In genomic region chr9:129383415-129384088, GRCh38 we compare ENCODE assay signal across 8 cellular contexts.
DNase-seq lines count a peak whose midpoint lies in the region; ATAC-seq and TF ChIP-seq lines count a peak whose summit lies in the region.

No MANE protein-coding gene starts in this region.

- no peaks in the 10 kb centered on the region for H3K9me3 Mint-ChIP-seq in HFFc6
- no peaks in the 10 kb centered on the region for H3K9me3 Mint-ChIP-seq in mesothelial cell of epicardium

- H3K27ac Mint-ChIP-seq in HFFc6 (no peak overlapping the region), mesothelial cell of epicardium (peak overlapping the region; percentile 98)

- DNase-seq in DND-41 (peak; percentile 16), HFFc6 (peak; percentile 53), NCI-H2196 treated with DMSO at 0.1 percent for 48 hours (lab: John Stamatoyannopoulos, UW; ENCODE audit: unreplicated experiment) (peak; percentile 54), mesothelial cell of epicardium (ENCODE audit: low spot score in 2 of 2, unreplicated experiment in 2 of 2) (peak in 1 of 2 experiments; percentile 80)
- peak; percentile 44 for DNase-seq in activated CD8-positive, alpha-beta memory T cell treated with anti-CD3 and anti-CD28 coated beads, Interleukin-2, amount 50 U/mL, for 1 hour (ENCODE audit: extremely low read depth)
- DNase-seq in stimulated activated CD8-positive, alpha-beta memory T cell treated with anti-CD3 and anti-CD28 coated beads, Interleukin-15, amount 100 ng/mL, for 1 hour (ENCODE audit: low read depth), result peak; percentile 37

- no peak overlapping the region for H3K27ac ChIP-seq in DND-41 (ENCODE audit: low read length)

- H3K4me3 ChIP-seq in DND-41 (ENCODE audit: low read depth in 1 of 2, low read length in 2 of 2) (no peak overlapping the region), endocrine pancreas (ENCODE audit: control insufficient read depth, insufficient read depth, low read length) (no peak overlapping the region)

- H3K4me3 Mint-ChIP-seq in HFFc6 (peak overlapping the region; percentile 47; the same call in 1 of the 2 replicates), mesothelial cell of epicardium (peak overlapping the region; percentile 60)

- H3K27me3 ChIP-seq in DND-41 (ENCODE audit: insufficient read depth, low read length, poor library complexity) (no peaks in the 10 kb centered on the region), endocrine pancreas (ENCODE audit: control insufficient read depth, insufficient read depth, low read length) (no peaks in the 10 kb centered on the region)

- no peaks in the 10 kb centered on the region for H3K79me2 ChIP-seq in DND-41 (ENCODE audit: insufficient read depth, low read length)

- H3K9me3 ChIP-seq in DND-41 (ENCODE audit: insufficient read depth, low read length, severe bottlenecking) (no peaks in the 10 kb centered on the region), endocrine pancreas (ENCODE audit: control insufficient read depth, low read length) (no peaks in the 10 kb centered on the region)

- ATAC-seq in DND-41 (ENCODE audit: insufficient read depth, low read depth) (peak; percentile 59; the same call in 2 of the 3 replicates), HG03521 (IDR thresholded peaks at IDR 0.05; ENCODE audit: unreplicated experiment) (no peak)

- H3K36me3 Mint-ChIP-seq in HFFc6 (ENCODE audit: low read depth) (no peaks in the 10 kb centered on the region), mesothelial cell of epicardium (no peaks in the 10 kb centered on the region)

- no peak for TF ChIP-seq CTCF in DND-41 (IDR thresholded peaks at IDR 0.05; ENCODE audit: borderline replicate concordance, extremely low read depth, low read length, poor library complexity, severe bottlenecking)
- peak; percentile 28; the same call in 1 of the 2 replicates for TF ChIP-seq CTCF in HFFc6 (IDR thresholded peaks at IDR 0.05)
- no peak for TF ChIP-seq CTCF in mesothelial cell of epicardium (IDR thresholded peaks at IDR 0.05; ENCODE audit: unreplicated experiment)

- H3K4me2 ChIP-seq in DND-41 (ENCODE audit: insufficient read depth, low read length), result 0 out of 2 replicates have a peak overlapping the region, but pooled peaks have one; percentile 8

- no peak overlapping the region for H2AFZ ChIP-seq in DND-41 (ENCODE audit: low read depth, low read length)

- no peak overlapping the region for H3K9ac ChIP-seq in DND-41 (ENCODE audit: low read depth, low read length)
- H3K9ac ChIP-seq in endocrine pancreas (ENCODE audit: control insufficient read depth, insufficient read depth, low read length), result peak overlapping the region; percentile 87

- H3K27me3 Mint-ChIP-seq in HFFc6 (ENCODE audit: insufficient read depth), result peaks cover 7% of the 10 kb centered on the region
- no peaks in the 10 kb centered on the region for H3K27me3 Mint-ChIP-seq in mesothelial cell of epicardium (ENCODE audit: low read depth)

- no peaks in the 10 kb centered on the region for H4K20me1 ChIP-seq in DND-41 (ENCODE audit: insufficient read depth, low read length)

- H3K4me1 ChIP-seq in DND-41 (ENCODE audit: insufficient read depth, low read length), result no peaks in the 10 kb centered on the region
- H3K4me1 ChIP-seq in endocrine pancreas (ENCODE audit: control insufficient read depth, insufficient read depth, low read length), result no peaks in the 10 kb centered on the region

- H3K36me3 ChIP-seq in DND-41 (ENCODE audit: insufficient read depth, low read length) (no peaks in the 10 kb centered on the region), endocrine pancreas (ENCODE audit: control insufficient read depth, insufficient read depth, low read length) (no peaks in the 10 kb centered on the region)

- H3K4me1 Mint-ChIP-seq in HFFc6 (ENCODE audit: low read depth), result no peaks in the 10 kb centered on the region
- H3K4me1 Mint-ChIP-seq in mesothelial cell of epicardium, result peaks cover 16% of the 10 kb centered on the region
